Comparison of ENCODE assay signal across 8 cellular contexts in genomic region chr11:123740787-123741158, GRCh38. TPM values are rescaled to one million over a fixed set of nuclear protein-coding genes. Genes with fewer than 3 reads are reported as not detected.
DNase-seq lines count a peak whose midpoint lies in the region; ATAC-seq and TF ChIP-seq lines count a peak whose summit lies in the region.

No MANE protein-coding gene starts in this region.

- peaks cover 14% of the 10 kb centered on the region for H3K79me1 ChIP-seq in mesendoderm (ENCODE audit: low read length)

- H3K27me3 Mint-ChIP-seq in activated CD4-positive, alpha-beta T cell treated with anti-CD3 and anti-CD28 coated beads for 36 hours = peaks cover 2% of the 10 kb centered on the region

- H3K27ac Mint-ChIP-seq in activated CD4-positive, alpha-beta T cell treated with anti-CD3 and anti-CD28 coated beads for 36 hours = peak overlapping the region; percentile 91

- intact Hi-C loops in activated CD4-positive, alpha-beta T cell treated with anti-CD3 and anti-CD28 coated beads for 36 hours (cut with DNase I, micrococcal nuclease) = loop anchor here (1.0 to 5.0 kb wide), 7 partner anchors 374 to 1084 kb away; partner anchors contain the start of genes VWA5A (in 2 of the 2), HSPA8 (in 1 of the 2), SIAE (in 1 of the 2) and SPA17 (in 1 of the 2)
- intact Hi-C loops in breast epithelium (cut with DNase I; ENCODE audit: low total_unique reads) (no loop called here), aorta (cut with DNase I) (no loop called here)

- H2BK15ac ChIP-seq in mesendoderm (replicated peaks; ENCODE audit: low read depth) = no peak overlapping the region

- H3K27me3 ChIP-seq in breast epithelium (no peaks in the 10 kb centered on the region), mesendoderm (ENCODE audit: insufficient read depth, low read length, poor library complexity) (no peaks in the 10 kb centered on the region), aorta (ENCODE audit: control insufficient read depth in 1 of 2, insufficient read depth in 2 of 2, low read length in 1 of 2) (no peaks in the 10 kb centered on the region)

- H3K79me2 ChIP-seq in mesendoderm (ENCODE audit: control insufficient read depth, insufficient read depth, low read length) = peaks cover 53% of the 10 kb centered on the region

- H4K8ac ChIP-seq in mesendoderm (ENCODE audit: low read depth, low read length) = no peak overlapping the region

- H3K4me3 ChIP-seq in breast epithelium (peak overlapping the region; percentile 82 to 98 (median 91)), mesendoderm (ENCODE audit: low read length) (peak overlapping the region; percentile 77), aorta (ENCODE audit: low read length in 2 of 2) (peak overlapping the region; percentile 78 to 91)

- peaks cover 22% of the 10 kb centered on the region for H3K36me3 Mint-ChIP-seq in activated CD4-positive, alpha-beta T cell treated with anti-CD3 and anti-CD28 coated beads for 36 hours (ENCODE audit: low read depth)

- WGBS in mesendoderm (ENCODE audit: extremely low coverage, insufficient coverage, low lambda C conversion rate) = no CpG with 5 or more reads among the region's 6 CpGs
- 1 to 2% methylated on average over 6 of the region's 6 CpGs for WGBS in aorta, 2 donors

- peaks cover 31% of the 10 kb centered on the region for H3K4me1 Mint-ChIP-seq in activated CD4-positive, alpha-beta T cell treated with anti-CD3 and anti-CD28 coated beads for 36 hours

- no peak for DNase-seq in activated CD4-positive, alpha-beta T cell treated with anti-CD3 and anti-CD28 coated beads for 36 hours
- no peak for DNase-seq in activated CD4-positive, alpha-beta T cell treated with anti-CD3 and anti-CD28 coated beads for 1 hour
- DNase-seq in HuH-7 (ENCODE audit: low spot score) = peak; percentile 6
- DNase-seq in breast epithelium (ENCODE audit: low spot score in 2 of 2) = no peak
- peak; percentile 10 for DNase-seq in mesendoderm
- DNase-seq in aorta = no peak
- DNase-seq in effector CD8-positive, alpha-beta T cell (lab: John Stamatoyannopoulos, UW) = no peak

- no peak for TF ChIP-seq CTCF in breast epithelium (IDR thresholded peaks at IDR 0.05)

- no peak overlapping the region for H2AK5ac ChIP-seq in mesendoderm (ENCODE audit: low read length)

- H3K4ac ChIP-seq in mesendoderm (ENCODE audit: low read depth, low read length) = peak overlapping the region; percentile 98

- H3K36me3 ChIP-seq in breast epithelium = no peaks in the 10 kb centered on the region
- peaks cover 12% of the 10 kb centered on the region for H3K36me3 ChIP-seq in mesendoderm (ENCODE audit: control insufficient read depth, insufficient read depth, low read length)
- no peaks in the 10 kb centered on the region for H3K36me3 ChIP-seq in aorta (ENCODE audit: control insufficient read depth in 1 of 2, insufficient read depth in 2 of 2, low read length in 1 of 2)

- peak overlapping the region; percentile 82 to 94 for H3K27ac ChIP-seq in breast epithelium
- peak overlapping the region; percentile 71 for H3K27ac ChIP-seq in mesendoderm (ENCODE audit: low read depth, low read length)
- H3K27ac ChIP-seq in aorta (ENCODE audit: low read depth in 1 of 2, low read length in 2 of 2) = peak overlapping the region in 1 of 2 donors; percentile 20

- H3K9me3 ChIP-seq in breast epithelium (no peaks in the 10 kb centered on the region), aorta (ENCODE audit: control insufficient read depth, low read length) (no peaks in the 10 kb centered on the region)

- H4K5ac ChIP-seq in mesendoderm (ENCODE audit: low read length) = no peak overlapping the region

- POLR2A ChIA-PET in activated CD4-positive, alpha-beta T cell treated with anti-CD3 and anti-CD28 coated beads for 36 hours (lab: Charles Lee) = no interaction called here

- no peak for TF ChIP-seq POLR2A in breast epithelium (IDR thresholded peaks at IDR 0.05)

- H3K4me2 ChIP-seq in mesendoderm (ENCODE audit: low read length) = peak overlapping the region; percentile 77

- H3K4me3 Mint-ChIP-seq in activated CD4-positive, alpha-beta T cell treated with anti-CD3 and anti-CD28 coated beads for 36 hours = peak overlapping the region; percentile 81

- peak overlapping the region; percentile 11 for H3K23ac ChIP-seq in mesendoderm (ENCODE audit: low read length)

- CTCF ChIA-PET in activated CD4-positive, alpha-beta T cell treated with anti-CD3 and anti-CD28 coated beads for 36 hours (lab: Charles Lee) = interaction anchor here (0.8 to 0.9 kb wide), 2 partner anchors 30 to 33 kb away, joined by 3 read pairs; no protein-coding TSS in a partner anchor

- no peaks in the 10 kb centered on the region for H3K9me3 Mint-ChIP-seq in activated CD4-positive, alpha-beta T cell treated with anti-CD3 and anti-CD28 coated beads for 36 hours (ENCODE audit: low read depth)

- peak; percentile 1 for ATAC-seq in activated CD4-positive, alpha-beta T cell treated with anti-CD3 and anti-CD28 coated beads for 36 hours
- ATAC-seq in aorta (ENCODE audit: low FRiP score) (peak; percentile 30), GM21526 (IDR thresholded peaks at IDR 0.05; ENCODE audit: low FRiP score, unreplicated experiment) (no peak)

- peak overlapping the region; percentile 95 for H3K18ac ChIP-seq in mesendoderm (ENCODE audit: low read length)

- H3K4me1 ChIP-seq in breast epithelium (peaks cover 0 to 8% of the 10 kb centered on the region in 2 donors), mesendoderm (ENCODE audit: control insufficient read depth, low read depth, low read length) (peaks cover 4% of the 10 kb centered on the region), aorta (ENCODE audit: control insufficient read depth in 1 of 2, insufficient read depth in 2 of 2, low read length in 2 of 2) (no peaks in the 10 kb centered on the region)

- peak overlapping the region; percentile 80 for H3K9ac ChIP-seq in mesendoderm (ENCODE audit: low read length)

- no peak overlapping the region for H2BK120ac ChIP-seq in mesendoderm (ENCODE audit: low read depth, low read length)

- peak overlapping the region; percentile 85 for H3K56ac ChIP-seq in mesendoderm (ENCODE audit: low read length)

- H2BK5ac ChIP-seq in mesendoderm (ENCODE audit: low read length) = no peak overlapping the region

RNA-seq across cellular contexts. Expression of gene ZNF202, which starts 0.7 kb away (rescaled TPM):
- total RNA-seq in activated CD4-positive, alpha-beta T cell treated with anti-CD3 and anti-CD28 coated beads for 36 hours = 10 to 100 TPM in 1 of 2 experiments, 1 to 10 TPM in 1; 9.5 to 12.1 TPM
- total RNA-seq in breast epithelium (10 to 100 TPM in 2 of 3 donors, 1 to 10 TPM in 1; 7.0 to 12.9 (median 12.1) TPM), aorta (1 to 10 TPM; 8.6 to 8.7 TPM)
- polyA plus RNA-seq in mesendoderm (2013, experiment 1 of 2) = 16.8 TPM
- 18.7 TPM for polyA plus RNA-seq in mesendoderm (2013, experiment 2 of 2)
- polyA plus RNA-seq in aorta = 1 to 10 TPM; 1.9 to 6.5 TPM

RNA-seq across cellular contexts. Expression of gene OR6X1, which starts 13.5 kb away (rescaled TPM):
- not detected for total RNA-seq in activated CD4-positive, alpha-beta T cell treated with anti-CD3 and anti-CD28 coated beads for 36 hours
- total RNA-seq in breast epithelium (not detected), aorta (not detected)
- polyA plus RNA-seq in mesendoderm (2013, experiment 1 of 2) = not detected
- polyA plus RNA-seq in mesendoderm (2013, experiment 2 of 2) = not detected
- polyA plus RNA-seq in aorta = not detected

Comparison
In these comparisons a context has a peak if more than half of its experiments do, and no peak if none do; other contexts are left out.
1. DNase-seq: peak in HuH-7 (single experiment) and mesendoderm (single experiment); none in activated CD4-positive, alpha-beta T cell treated with anti-CD3 and anti-CD28 coated beads for 36 hours (single experiment), activated CD4-positive, alpha-beta T cell treated with anti-CD3 and anti-CD28 coated beads for 1 hour (single experiment), breast epithelium (0 of 2), aorta (0 of 2) and effector CD8-positive, alpha-beta T cell (single experiment).
2. intact Hi-C loops: an anchor here in activated CD4-positive, alpha-beta T cell treated with anti-CD3 and anti-CD28 coated beads for 36 hours (1.0 to 5.0 kb wide); none called in breast epithelium and aorta.
3. Peak in every context shown above with its lines, with median percentiles within 50 percentile points of each other: H3K4me3 ChIP-seq.